12 cellular contexts compared by ENCODE assay signal in the genomic region with DNA sequence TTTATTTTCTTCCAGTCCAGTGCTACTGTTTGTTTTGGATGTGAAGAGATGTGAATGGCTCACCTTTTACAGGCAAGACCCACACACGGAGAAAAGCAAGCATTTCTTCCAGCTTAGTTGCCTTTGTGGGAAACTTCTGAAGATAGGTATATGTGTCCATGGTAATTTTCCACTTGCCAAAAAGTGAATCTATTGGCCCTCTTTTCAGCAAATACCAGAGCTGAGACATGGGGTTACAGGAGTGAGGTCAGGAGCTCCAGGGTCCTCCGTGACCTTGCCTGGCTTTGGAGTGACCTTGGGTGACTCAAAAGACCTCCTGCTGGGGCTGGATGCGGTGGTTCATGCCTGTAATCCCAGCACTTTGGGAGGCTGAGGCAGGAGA.
DNase-seq lines count a peak whose midpoint lies in the region; ATAC-seq and TF ChIP-seq lines count a peak whose summit lies in the region.
"Had no signal": no experiment of that assay in that cellular context is flagged by ENCODE, and none has a peak within 500 bp of the region (broad histone marks: within the 10 kb centered on the region; RNA-seq: fewer than 3 reads in every experiment).

No MANE protein-coding gene starts in this region.

- no peak overlapping the region for H3K4me3 Mint-ChIP-seq in GM23338
- H3K4me3 Mint-ChIP-seq in naive B cell = peak overlapping the region; percentile 71 to 93 (median 88)

- DNase-seq in BE2C = no peak
- DNase-seq in GM23338 (ENCODE audit: low spot score) = no peak
- no peak for DNase-seq in naive B cell
- no peak for DNase-seq in SIG-M5 treated with dmso at 0.1 percent for 504 hours (lab: John Stamatoyannopoulos, UW; ENCODE audit: unreplicated experiment)
- no peak for DNase-seq in NCI-H510A (lab: John Stamatoyannopoulos, UW)
- no peak for DNase-seq in GM10266 (ENCODE audit: extremely low spot score)
- DNase-seq: erythroblast had no signal

- H4K20me1 ChIP-seq in GM23338 (replicated peaks; ENCODE audit: insufficient read depth) = no peaks in the 10 kb centered on the region

- no peaks in the 10 kb centered on the region for H3K36me3 Mint-ChIP-seq in GM23338 (ENCODE audit: low read depth)
- peaks cover 4 to 7% of the 10 kb centered on the region in 2 donors for H3K36me3 Mint-ChIP-seq in naive B cell
- H3K36me3 Mint-ChIP-seq: CD14-positive monocyte had no signal

- H3K9me3 Mint-ChIP-seq in GM23338 (no peaks in the 10 kb centered on the region; the same call in 2 of the 3 replicates), naive B cell (peaks cover 0 to 4% (median 0%) of the 10 kb centered on the region in 7 donors)

- H3K4me1 ChIP-seq in BE2C = peaks cover 30% of the 10 kb centered on the region
- peaks cover 30% of the 10 kb centered on the region; the same call in 1 of the 2 replicates for H3K4me1 ChIP-seq in GM23338 (ENCODE audit: insufficient read depth)
- H3K4me1 ChIP-seq: prostate gland had no signal

- H3K9me3 ChIP-seq in BE2C = no peaks in the 10 kb centered on the region
- H3K9me3 ChIP-seq: prostate gland had no signal

- no peaks in the 10 kb centered on the region for H3K27me3 ChIP-seq in BE2C
- no peaks in the 10 kb centered on the region for H3K27me3 ChIP-seq in GM23338 (ENCODE audit: insufficient read depth)

- ATAC-seq in GM23338 (no peak), naive B cell (ENCODE audit: low read depth in 2 of 2) (no peak), GM21526 (IDR thresholded peaks at IDR 0.05; ENCODE audit: low FRiP score, unreplicated experiment) (no peak)

- no peak for TF ChIP-seq CTCF in BE2C (IDR thresholded peaks at IDR 0.05; ENCODE audit: low read depth, low read length)
- no peak for TF ChIP-seq CTCF in GM23338 (conservative IDR thresholded peaks at IDR 0.05; ENCODE audit: low read depth in 2 of 2)
- TF ChIP-seq CTCF in WI38 (IDR thresholded peaks at IDR 0.05; ENCODE audit: low read depth, low read length) = no peak
- TF ChIP-seq CTCF in GM10266 (IDR thresholded peaks at IDR 0.05; ENCODE audit: control insufficient read depth, insufficient read depth, low read depth, missing control alignments) = no peak

- H3K27ac ChIP-seq in GM23338 (ENCODE audit: low read depth) = no peak overlapping the region
- H3K27ac ChIP-seq: PC-9, prostate gland had no signal

- H3K4me2 ChIP-seq in GM23338 = no peak overlapping the region
- H3K4me2 ChIP-seq: PC-9 had no signal

- no peaks in the 10 kb centered on the region for H3K36me3 ChIP-seq in BE2C
- H3K36me3 ChIP-seq in GM23338 (ENCODE audit: insufficient read depth) = no peaks in the 10 kb centered on the region
- H3K36me3 ChIP-seq: prostate gland had no signal

- H3K4me1 Mint-ChIP-seq in GM23338 (peaks cover 32% of the 10 kb centered on the region), naive B cell (peaks cover 46 to 84% (median 71%) of the 10 kb centered on the region in 3 donors)

- H3K27me3 Mint-ChIP-seq in GM23338 (ENCODE audit: insufficient read depth, low read depth, poor library complexity) (peaks cover 2% of the 10 kb centered on the region), naive B cell (no peaks in the 10 kb centered on the region)

- H3F3A ChIP-seq in GM23338 (replicated peaks; ENCODE audit: low read depth) = no peaks in the 10 kb centered on the region

- no peaks in the 10 kb centered on the region for H3K9me2 ChIP-seq in GM23338 (ENCODE audit: insufficient read depth)

- no peaks in the 10 kb centered on the region for H3K79me2 ChIP-seq in GM23338 (replicated peaks; ENCODE audit: insufficient read depth)

- H2AFZ ChIP-seq in GM23338 = peak overlapping the region; percentile 60; the same call in 1 of the 2 replicates
- H2AFZ ChIP-seq: PC-9 had no signal

- peak overlapping the region; percentile 35; the same call in 1 of the 2 replicates for H3K4me3 ChIP-seq in BE2C (ENCODE audit: low read depth, low read length)
- H3K4me3 ChIP-seq in GM23338 = no peak overlapping the region
- H3K4me3 ChIP-seq in WI38 (ENCODE audit: low read depth, low read length) = peak overlapping the region; percentile 45
- H3K4me3 ChIP-seq: PC-9, prostate gland had no signal

- no peak overlapping the region for H3K27ac Mint-ChIP-seq in GM23338
- H3K27ac Mint-ChIP-seq in naive B cell = peak overlapping the region; percentile 92 to 97 (median 93)

TF ChIP-seq in GM23338, 12 proteins besides CTCF, POLR2A, EP300 and RAD21:
- no peak for TF ChIP-seq ZNF114 (CRISPR knock-in tag; IDR thresholded peaks at IDR 0.05)
- TF ChIP-seq EZH2phosphoT487 (IDR thresholded peaks at IDR 0.05; ENCODE audit: unreplicated experiment) = no peak
- no peak for TF ChIP-seq CREB1 (CRISPR knock-in tag; IDR thresholded peaks at IDR 0.05; ENCODE audit: low read depth)
- no peak for TF ChIP-seq JUNB (IDR thresholded peaks at IDR 0.05; ENCODE audit: unreplicated experiment)
- TF ChIP-seq NANOG (IDR thresholded peaks at IDR 0.05; ENCODE audit: borderline replicate concordance) = no peak
- no peak for TF ChIP-seq POLR2AphosphoS5 (IDR thresholded peaks at IDR 0.05; ENCODE audit: low read depth)
- no peak for TF ChIP-seq ZNF331 (CRISPR knock-in tag; IDR thresholded peaks at IDR 0.05; ENCODE audit: low read depth)
- no peak for TF ChIP-seq STAT1 (IDR thresholded peaks at IDR 0.05; ENCODE audit: unreplicated experiment)
- TF ChIP-seq ETS1 (IDR thresholded peaks at IDR 0.05) = no peak
